8 cellular contexts compared by ENCODE assay signal in the genomic region with DNA sequence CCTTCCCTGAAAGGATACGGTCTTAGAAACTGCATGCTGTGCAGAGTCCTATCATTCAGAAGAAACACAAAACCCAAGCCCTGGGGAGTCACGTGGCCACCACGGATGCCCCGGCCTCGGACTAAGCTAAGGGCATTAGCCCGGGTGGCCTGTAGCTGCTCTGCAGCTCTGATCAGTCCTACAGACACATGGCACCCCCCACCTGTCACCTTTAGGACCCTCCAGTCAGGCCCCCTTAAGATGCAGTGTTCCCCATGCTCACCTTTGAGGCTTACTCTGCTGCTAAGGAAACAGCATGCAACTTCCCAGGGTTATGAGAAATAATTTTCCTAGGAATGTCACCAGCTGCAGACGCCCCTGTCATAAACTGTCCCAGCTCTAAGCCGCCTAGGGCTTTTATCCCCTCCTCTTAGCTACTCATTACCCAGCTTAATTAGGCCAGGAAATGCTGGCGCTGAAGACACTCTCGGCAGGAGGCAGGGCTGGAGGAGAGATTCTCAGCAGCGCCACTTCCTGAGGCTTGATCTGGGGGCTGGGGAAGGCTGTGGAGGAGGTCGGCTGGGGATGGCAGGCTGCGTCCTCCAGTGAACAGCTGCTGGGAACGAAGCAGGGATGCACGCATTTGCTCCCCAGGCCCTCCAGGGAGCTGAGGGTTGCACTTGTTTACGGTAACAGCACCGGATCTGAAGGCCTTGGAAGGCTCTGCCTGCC. TPM values are rescaled to one million over a fixed set of nuclear protein-coding genes. Genes with fewer than 3 reads are reported as not detected.
DNase-seq lines count a peak whose midpoint lies in the region; ATAC-seq, FAIRE-seq and TF ChIP-seq lines count a peak whose summit lies in the region.

No MANE protein-coding gene starts in this region.

- peaks cover 33 to 61% of the 10 kb centered on the region in 2 experiments for H3K27me3 ChIP-seq in K562 (ENCODE audit: control insufficient read depth in 2 of 2, insufficient read depth in 2 of 2, low read length in 2 of 2)
- no peaks in the 10 kb centered on the region for H3K27me3 ChIP-seq in pancreas

- peaks cover 2% of the 10 kb centered on the region for H3K27me3 Mint-ChIP-seq in activated CD4-positive, alpha-beta T cell treated with anti-CD3 and anti-CD28 coated beads, Interleukin-2, amount 10 ng/mL, durations not matched to agents 24 days and 14 days

- no peak overlapping the region for H2AFZ ChIP-seq in K562 (ENCODE audit: low read depth, low read length)

- ATAC-seq in K562 (no peak), pancreas (peak; percentile 67 to 82 (median 74))

- peak; percentile 78 for DNase-seq in activated CD4-positive, alpha-beta T cell treated with anti-CD3 and anti-CD28 coated beads, Interleukin-2, amount 10 ng/mL, durations not matched to agents 24 days and 14 days
- DNase-seq in activated CD4-positive, alpha-beta T cell treated with anti-CD3 and anti-CD28 coated beads, Interleukin-2, amount 50 U/mL, for 48 hours, result no peak
- DNase-seq in LoVo (ENCODE audit: low spot score), result peak; percentile 82
- DNase-seq in K562 (ENCODE audit: extremely low read depth in 1 of 4, low spot score in 3 of 4), result no peak
- peak in 1 of 6 donors; percentile 36 for DNase-seq in pancreas
- no peak for DNase-seq in AG20443 (ENCODE audit: low spot score)
- DNase-seq in cerebellum (ENCODE audit: low spot score), result no peak
- DNase-seq in GM10248 (ENCODE audit: extremely low spot score), result no peak

- no TSS peak for BruUV-seq in K562 (replicated peaks; lab: Mats Ljungman, UMichigan)

- H3K4me2 ChIP-seq in K562 (ENCODE audit: insufficient read depth, low read length), result no peak overlapping the region

- TF ChIP-seq RAD21 in K562 (CRISPR knock-in tag; conservative IDR thresholded peaks at IDR 0.05 in 1 of 2, IDR thresholded peaks at IDR 0.05 in 1 of 2), result no peak

- no peak overlapping the region for H3K27ac ChIP-seq in K562 (ENCODE audit: extremely low read depth, low read depth, low read length)
- H3K27ac ChIP-seq in pancreas, result peak overlapping the region in 2 of 4 donors; percentile 13 to 37

- H3K36me3 ChIP-seq in K562 (ENCODE audit: control insufficient read depth, insufficient read depth, low read length) (no peaks in the 10 kb centered on the region), pancreas (no peaks in the 10 kb centered on the region)

- POLR2A ChIA-PET in K562 (lab: Yijun Ruan, JAX) (interaction anchor here (0.6 kb wide), 1 partner anchor 47 kb away, joined by 3 read pairs; no protein-coding TSS in a partner anchor), GM10248 (lab: Yijun Ruan, JAX) (no interaction called here)

- no peak overlapping the region for H3K27ac Mint-ChIP-seq in activated CD4-positive, alpha-beta T cell treated with anti-CD3 and anti-CD28 coated beads, Interleukin-2, amount 10 ng/mL, durations not matched to agents 24 days and 14 days

- no peaks in the 10 kb centered on the region for H3K9me1 ChIP-seq in K562 (ENCODE audit: control insufficient read depth, insufficient read depth, low read length)

- H3K36me3 Mint-ChIP-seq in activated CD4-positive, alpha-beta T cell treated with anti-CD3 and anti-CD28 coated beads, Interleukin-2, amount 10 ng/mL, durations not matched to agents 24 days and 14 days (ENCODE audit: low read depth), result no peaks in the 10 kb centered on the region

- 2% methylated on average over 17 of the region's 17 CpGs for WGBS in K562 (ENCODE audit: insufficient coverage, low coverage, missing lambda C conversion rate)
- 33% methylated on average over 17 of the region's 17 CpGs for WGBS in pancreas, 2 donors

- peak overlapping the region; percentile 57 for H3K4me3 Mint-ChIP-seq in activated CD4-positive, alpha-beta T cell treated with anti-CD3 and anti-CD28 coated beads, Interleukin-2, amount 10 ng/mL, durations not matched to agents 24 days and 14 days

- CTCF ChIA-PET in K562 (lab: Yijun Ruan, JAX; ENCODE audit: low intra/inter-chr PET ratio), result no interaction called here
- CTCF ChIA-PET in GM10248 (lab: Yijun Ruan, JAX), result interaction anchor here (0.7 to 3.0 kb wide), 7 partner anchors 9 to 235 kb away, joined by 3 to 12 read pairs (median 3); no protein-coding TSS in a partner anchor

- no peak overlapping the region for H3K9ac ChIP-seq in K562 (ENCODE audit: insufficient read depth in 1 of 2, low read depth in 2 of 2, low read length in 2 of 2)

- TF ChIP-seq CTCF in K562 (IDR thresholded peaks at IDR 0.05 in 2 of 3, conservative IDR thresholded peaks at IDR 0.05 in 1 of 3; ENCODE audit: insufficient read depth in 2 of 3, low read depth in 1 of 3, low read length in 3 of 3) (no peak), pancreas (IDR thresholded peaks at IDR 0.05) (no peak), GM10248 (IDR thresholded peaks at IDR 0.05; ENCODE audit: control extremely low read depth, extremely low read depth, low read depth, missing control alignments) (no peak)

- H4K20me1 ChIP-seq in K562 (replicated peaks; ENCODE audit: control insufficient read depth, insufficient read depth, low read length), result no peaks in the 10 kb centered on the region

- no peak for FAIRE-seq in K562 (lab: Jason Lieb, UNC)
- no peak for FAIRE-seq in pancreas (lab: Jason Lieb, UNC)

- H3K4me1 Mint-ChIP-seq in activated CD4-positive, alpha-beta T cell treated with anti-CD3 and anti-CD28 coated beads, Interleukin-2, amount 10 ng/mL, durations not matched to agents 24 days and 14 days, result peaks cover 44% of the 10 kb centered on the region

- no peaks in the 10 kb centered on the region for H3K9me3 ChIP-seq in K562 (replicated peaks; ENCODE audit: control insufficient read depth, insufficient read depth, low read depth, low read length)
- H3K9me3 ChIP-seq in pancreas, result no peaks in the 10 kb centered on the region

- no peaks in the 10 kb centered on the region for H3K79me2 ChIP-seq in K562 (ENCODE audit: control insufficient read depth, insufficient read depth, low read length)

- H3K4me3 ChIP-seq in K562 (no peak overlapping the region), pancreas (peak overlapping the region in 2 of 4 donors; percentile 3 to 6)

- no peak for TF ChIP-seq EP300 in K562 (IDR thresholded peaks at IDR 0.05; ENCODE audit: low read length)

- intact Hi-C loops in activated CD4-positive, alpha-beta T cell treated with anti-CD3 and anti-CD28 coated beads, Interleukin-2, amount 10 ng/mL, durations not matched to agents 24 days and 14 days (cut with micrococcal nuclease), result loop anchor here (1.0 kb wide), 1 partner anchor 8 kb away; no protein-coding TSS in a partner anchor
- intact Hi-C loops in K562 (cut with micrococcal nuclease), result no loop called here
- intact Hi-C loops in pancreas (cut with DNase I), result no loop called here

- no peak for TF ChIP-seq POLR2A in K562 (conservative IDR thresholded peaks at IDR 0.05)

- in situ Hi-C loops in K562 (cut with MboI), result no loop called here

- H3K4me1 ChIP-seq in K562 (replicated peaks in 1 of 2; ENCODE audit: control insufficient read depth in 2 of 2, insufficient read depth in 2 of 2, low read length in 2 of 2) (no peaks in the 10 kb centered on the region; a peak in 1 of 5 replicates), pancreas (no peaks in the 10 kb centered on the region)

- H3K9me3 Mint-ChIP-seq in activated CD4-positive, alpha-beta T cell treated with anti-CD3 and anti-CD28 coated beads, Interleukin-2, amount 10 ng/mL, durations not matched to agents 24 days and 14 days, result no peaks in the 10 kb centered on the region

TF ChIP-seq in K562, 482 proteins besides CTCF, POLR2A, EP300 and RAD21 (continues in another document):
- TF ChIP-seq SRSF1 (IDR thresholded peaks at IDR 0.05; ENCODE audit: low read depth, low read length) (no peak), NCOA6 (IDR thresholded peaks at IDR 0.05) (no peak), ZNF583 (CRISPR knock-in tag; IDR thresholded peaks at IDR 0.05) (no peak), XRCC5 (IDR thresholded peaks at IDR 0.05; ENCODE audit: low read depth, low read length) (no peak), ZNF12 (CRISPR knock-in tag; IDR thresholded peaks at IDR 0.05) (no peak)
- TF ChIP-seq, protein P1, sequence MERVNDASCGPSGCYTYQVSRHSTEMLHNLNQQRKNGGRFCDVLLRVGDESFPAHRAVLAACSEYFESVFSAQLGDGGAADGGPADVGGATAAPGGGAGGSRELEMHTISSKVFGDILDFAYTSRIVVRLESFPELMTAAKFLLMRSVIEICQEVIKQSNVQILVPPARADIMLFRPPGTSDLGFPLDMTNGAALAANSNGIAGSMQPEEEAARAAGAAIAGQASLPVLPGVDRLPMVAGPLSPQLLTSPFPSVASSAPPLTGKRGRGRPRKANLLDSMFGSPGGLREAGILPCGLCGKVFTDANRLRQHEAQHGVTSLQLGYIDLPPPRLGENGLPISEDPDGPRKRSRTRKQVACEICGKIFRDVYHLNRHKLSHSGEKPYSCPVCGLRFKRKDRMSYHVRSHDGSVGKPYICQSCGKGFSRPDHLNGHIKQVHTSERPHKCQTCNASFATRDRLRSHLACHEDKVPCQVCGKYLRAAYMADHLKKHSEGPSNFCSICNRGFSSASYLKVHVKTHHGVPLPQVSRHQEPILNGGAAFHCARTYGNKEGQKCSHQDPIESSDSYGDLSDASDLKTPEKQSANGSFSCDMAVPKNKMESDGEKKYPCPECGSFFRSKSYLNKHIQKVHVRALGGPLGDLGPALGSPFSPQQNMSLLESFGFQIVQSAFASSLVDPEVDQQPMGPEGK (CRISPR knock-in tag; IDR thresholded peaks at IDR 0.05; ENCODE audit: borderline replicate concordance), result no peak

RNA-seq across cellular contexts. Expression of a gene that starts 47.2 kb away (rescaled TPM):
- total RNA-seq in activated CD4-positive, alpha-beta T cell treated with anti-CD3 and anti-CD28 coated beads, Interleukin-2, amount 10 ng/mL, durations not matched to agents 24 days and 14 days, result 2.8 and 3.4 TPM in 2 replicates
- not detected in 2 replicates for total RNA-seq in K562 (2011; cell fraction: chromatin; rRNA removed; ENCODE audit: low replicate concordance)
- total RNA-seq in K562 (2011; cell fraction: nucleolus; rRNA removed), result not detected in 2 replicates
- not detected in 2 replicates for total RNA-seq in K562 (2011; cell fraction: nucleoplasm; rRNA removed)
- total RNA-seq in K562 (2014; rRNA removed) (not detected in 2 replicates), K562 (2014; rRNA removed; fragmentation: Illumina TruSeq; extraction: Trizol) (not detected in 2 replicates), K562 (2015; rRNA removed; fragmentation: Illumina TruSeq; extraction: Trizol) (not detected in 2 replicates), K562 (2021) (0.20 and 0.44 TPM in 2 replicates), pancreas (10 to 100 TPM in 2 of 6 donors, 1 to 10 TPM in 4; 1.5 to 23.8 (median 7.4) TPM), cerebellum (8.0 TPM)
- polyA plus RNA-seq in K562 (2011; rRNA removed) (not detected in 2 replicates), K562 (2014; fragmentation: Illumina TruSeq; extraction: Trizol) (not detected in 2 replicates), K562 (2014; fragmentation: Nextera tagmentation; extraction: Ambion mirVana) (not detected), K562 (2014; rRNA removed) (not detected in 2 replicates), pancreas (10 to 100 TPM in 1 of 2 donors, 1 to 10 TPM in 1; 6.9 to 28.1 TPM)
- not detected in 2 replicates for polyA plus RNA-seq in K562 (2011; cell fraction: cytosol; rRNA removed)
- polyA plus RNA-seq in K562 (2011; cell fraction: nucleus; rRNA removed), result not detected in 2 replicates
- polyA plus RNA-seq in K562 (2012), result 0.10 TPM in 1 of 2 replicates, not detected in the other
- polyA minus RNA-seq in K562 (2011; rRNA and poly(A)+ RNA removed), result not detected in 2 replicates
- not detected in 2 replicates for polyA minus RNA-seq in K562 (2011; cell fraction: cytosol; rRNA and poly(A)+ RNA removed)
- polyA minus RNA-seq in K562 (2011; cell fraction: nucleus; rRNA and poly(A)+ RNA removed), result not detected in 2 replicates

Comparison
In these comparisons a context has a peak if more than half of its experiments do, and no peak if none do; other contexts are left out.
1. DNase-seq: peak in activated CD4-positive, alpha-beta T cell treated with anti-CD3 and anti-CD28 coated beads, Interleukin-2, amount 10 ng/mL, durations not matched to agents 24 days and 14 days (single experiment) and LoVo (single experiment); none in activated CD4-positive, alpha-beta T cell treated with anti-CD3 and anti-CD28 coated beads, Interleukin-2, amount 50 U/mL, for 48 hours (0 of 2), K562 (0 of 4), AG20443 (single experiment), cerebellum (single experiment) and GM10248 (single experiment).